1 cellular context compared by ENCODE assay signal in the genomic region with DNA sequence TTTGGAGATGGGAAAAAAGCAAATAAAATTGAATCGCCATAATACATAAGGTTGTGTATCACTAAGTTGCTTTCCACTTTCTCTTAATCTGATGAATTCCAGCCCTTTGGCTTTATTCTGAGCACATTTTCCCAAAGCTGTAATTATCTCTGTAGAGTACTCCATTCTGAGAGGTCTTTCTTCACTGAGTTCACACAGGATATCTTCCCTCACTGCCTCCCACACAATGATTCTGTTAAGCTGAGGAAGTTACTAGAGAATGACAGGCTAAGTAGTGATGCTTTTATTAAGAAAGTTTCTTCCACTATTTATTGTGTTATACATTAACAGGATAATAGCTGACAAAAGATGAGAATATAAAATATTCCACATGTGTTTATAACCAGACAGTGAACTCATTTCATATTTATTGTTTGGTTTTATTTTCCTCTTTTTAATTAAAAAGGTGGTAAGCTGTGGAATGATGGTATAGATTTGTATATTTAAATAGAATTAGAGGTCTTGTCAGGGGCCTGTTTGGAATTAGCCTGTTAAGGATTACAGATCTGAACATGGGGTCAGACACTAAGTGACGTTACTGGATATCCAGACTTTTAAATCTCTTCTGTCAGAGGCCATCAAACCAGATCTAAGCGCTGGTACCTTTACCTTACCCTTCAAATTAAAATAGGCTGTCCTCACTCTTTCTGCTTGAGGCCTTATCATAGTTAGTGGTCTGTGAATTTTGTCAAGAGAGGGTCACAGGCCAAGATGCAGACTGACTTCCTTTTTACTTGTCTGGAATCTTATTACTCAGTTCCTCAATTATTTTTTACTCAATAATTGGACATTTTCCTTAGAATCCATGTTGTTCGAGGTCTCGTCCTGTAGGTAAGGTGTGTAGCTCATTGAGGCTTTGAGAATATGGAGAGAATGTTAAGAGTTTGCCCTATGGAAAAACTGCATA.
TF ChIP-seq lines count a peak whose summit lies in the region.

No MANE protein-coding gene starts in this region.

TF ChIP-seq in HepG2, 621 proteins besides CTCF, POLR2A, EP300 and RAD21:
- TF ChIP-seq TBX3 (IDR thresholded peaks at IDR 0.05; ENCODE audit: borderline replicate concordance) (no peak), ZFP62 (CRISPR knock-in tag; IDR thresholded peaks at IDR 0.05) (no peak), ZNF260 (CRISPR knock-in tag; IDR thresholded peaks at IDR 0.05; ENCODE audit: borderline replicate concordance, low read depth) (no peak), IKZF1 (IDR thresholded peaks at IDR 0.05) (no peak), PPARG (CRISPR knock-in tag; conservative IDR thresholded peaks at IDR 0.05) (no peak), ZBTB7A (CRISPR knock-in tag; IDR thresholded peaks at IDR 0.05) (no peak)
